In genomic region chr13:113317031-113317430, GRCh38 we compare ENCODE assay signal across 15 cellular contexts. TPM values are rescaled to one million over a fixed set of nuclear protein-coding genes. Genes with fewer than 3 reads are reported as not detected.
A peak's percentile ranks its signal among the peaks of the same experiment; 100 is the strongest.
DNase-seq lines count a peak whose midpoint lies in the region; ATAC-seq and TF ChIP-seq lines count a peak whose summit lies in the region.
"Had no signal": no experiment of that assay in that cellular context is flagged by ENCODE, and none has a peak within 500 bp of the region (broad histone marks: within the 10 kb centered on the region; RNA-seq: fewer than 3 reads in every experiment).

No MANE protein-coding gene starts in this region.

- POLR2A ChIA-PET in Caco-2 (lab: Charles Lee): interaction anchor here (0.7 kb wide), 1 partner anchor 102 kb away, joined by 4 read pairs; no protein-coding TSS in a partner anchor
- POLR2A ChIA-PET in SK-N-SH (lab: Yijun Ruan, JAX): no interaction called here

- H3K36me3 ChIP-seq in Caco-2 (ENCODE audit: control insufficient read depth, insufficient read depth, low read length) (no peaks in the 10 kb centered on the region; the same call in none of the 2 replicates), GM23338 (ENCODE audit: insufficient read depth) (peaks cover 11% of the 10 kb centered on the region), endodermal cell (ENCODE audit: control insufficient read depth, insufficient read depth, low read length) (peaks cover 58% of the 10 kb centered on the region), osteoblast (ENCODE audit: insufficient read depth, low read length) (peaks cover 32% of the 10 kb centered on the region), lower lobe of right lung (peaks cover 68% of the 10 kb centered on the region), SK-N-SH (replicated peaks in 1 of 2; ENCODE audit: control insufficient read depth in 1 of 2, insufficient read depth in 2 of 2, low read length in 1 of 2) (peaks cover 13 to 45% of the 10 kb centered on the region in 2 experiments), tibial artery (peaks cover 42 to 74% (median 64%) of the 10 kb centered on the region in 3 donors)

- no peak for TF ChIP-seq EP300 in SK-N-SH (IDR thresholded peaks at IDR 0.05; ENCODE audit: borderline replicate concordance in 1 of 2, low read depth in 1 of 2, low read length in 1 of 2)

- no peak for DNase-seq in Caco-2
- DNase-seq in GM23338 (ENCODE audit: low spot score): no peak
- no peak for DNase-seq in endodermal cell
- peak; percentile 58 for DNase-seq in osteoblast (ENCODE audit: insufficient read length, low spot score, missing footprints)
- DNase-seq in lower lobe of right lung: no peak
- DNase-seq in SK-N-SH: no peak
- DNase-seq in tibial artery: no peak
- DNase-seq: C1 segment of cervical spinal cord; CD4-positive, alpha-beta memory T cell; COR-L47; DMS153; DND-41; H7; HCEC 1CT had no signal

- H3K27me3 Mint-ChIP-seq in Caco-2 (ENCODE audit: insufficient read depth, unreplicated experiment) (no peaks in the 10 kb centered on the region), GM23338 (ENCODE audit: insufficient read depth, low read depth, poor library complexity) (peaks cover 12% of the 10 kb centered on the region), endodermal cell (ENCODE audit: insufficient read depth) (no peaks in the 10 kb centered on the region)
- H3K27me3 Mint-ChIP-seq: CD4-positive, alpha-beta memory T cell had no signal

- TF ChIP-seq CTCF in Caco-2 (IDR thresholded peaks at IDR 0.05; ENCODE audit: insufficient read depth in 1 of 2, low read depth in 1 of 2, low read length in 1 of 2, severe bottlenecking in 1 of 2, unreplicated experiment in 1 of 2) (no peak), GM23338 (conservative IDR thresholded peaks at IDR 0.05; ENCODE audit: low read depth in 2 of 2) (no peak), endodermal cell (conservative IDR thresholded peaks at IDR 0.05) (no peak), osteoblast (IDR thresholded peaks at IDR 0.05; ENCODE audit: extremely low read depth, low read depth, low read length) (no peak), lower lobe of right lung (IDR thresholded peaks at IDR 0.05) (no peak), SK-N-SH (IDR thresholded peaks at IDR 0.05) (no peak), tibial artery (IDR thresholded peaks at IDR 0.05) (no peak)

- H3K4me1 Mint-ChIP-seq in Caco-2 (ENCODE audit: low read depth, unreplicated experiment) (no peaks in the 10 kb centered on the region), GM23338 (no peaks in the 10 kb centered on the region), endodermal cell (no peaks in the 10 kb centered on the region)

- H3K36me3 Mint-ChIP-seq in Caco-2 (ENCODE audit: insufficient read depth, unreplicated experiment) (peaks cover 84% of the 10 kb centered on the region), GM23338 (ENCODE audit: low read depth) (peaks cover 40% of the 10 kb centered on the region), endodermal cell (ENCODE audit: low read depth) (peaks cover 37% of the 10 kb centered on the region)

- peak overlapping the region; percentile 55; the same call in 1 of the 2 replicates for H3K27ac ChIP-seq in GM23338 (ENCODE audit: low read depth)
- no peak overlapping the region for H3K27ac ChIP-seq in endodermal cell (ENCODE audit: low read depth, low read length)
- no peak overlapping the region for H3K27ac ChIP-seq in osteoblast (ENCODE audit: low read depth, low read length)
- H3K27ac ChIP-seq in lower lobe of right lung: no peak overlapping the region
- H3K27ac ChIP-seq in SK-N-SH (ENCODE audit: low read depth in 2 of 2, low read length in 1 of 2): no peak overlapping the region
- no peak overlapping the region for H3K27ac ChIP-seq in tibial artery

- BruUV-seq in Caco-2 (replicated peaks; lab: Mats Ljungman, UMichigan): no TSS peak

- H3K9me2 ChIP-seq in GM23338 (ENCODE audit: insufficient read depth) (no peaks in the 10 kb centered on the region), SK-N-SH (no peaks in the 10 kb centered on the region)

- H3K79me2 ChIP-seq in GM23338 (replicated peaks; ENCODE audit: insufficient read depth) (peaks cover 12% of the 10 kb centered on the region), osteoblast (ENCODE audit: insufficient read depth, low read length) (peaks cover 63% of the 10 kb centered on the region), SK-N-SH (ENCODE audit: insufficient read depth) (peaks cover 18% of the 10 kb centered on the region)

- H3K9ac ChIP-seq in endodermal cell (ENCODE audit: extremely low read depth, low read length, poor library complexity, severe bottlenecking) (no peak overlapping the region), SK-N-SH (no peak overlapping the region)

- no peaks in the 10 kb centered on the region for H3K9me3 ChIP-seq in Caco-2
- no peaks in the 10 kb centered on the region for H3K9me3 ChIP-seq in endodermal cell (ENCODE audit: control insufficient read depth, low read length)
- no peaks in the 10 kb centered on the region for H3K9me3 ChIP-seq in osteoblast (ENCODE audit: low read depth, low read length)
- H3K9me3 ChIP-seq in lower lobe of right lung: no peaks in the 10 kb centered on the region
- no peaks in the 10 kb centered on the region for H3K9me3 ChIP-seq in SK-N-SH
- H3K9me3 ChIP-seq in tibial artery: no peaks in the 10 kb centered on the region

- CTCF ChIA-PET in Caco-2 (lab: Charles Lee) (no interaction called here), SK-N-SH (lab: Yijun Ruan, JAX) (no interaction called here)

- H3F3A ChIP-seq in GM23338 (replicated peaks; ENCODE audit: low read depth) (peaks cover 20% of the 10 kb centered on the region; the same call in 1 of the 2 replicates), SK-N-SH (replicated peaks; ENCODE audit: insufficient read depth) (no peaks in the 10 kb centered on the region)

- H3K9me3 Mint-ChIP-seq in Caco-2 (ENCODE audit: unreplicated experiment): no peaks in the 10 kb centered on the region
- H3K9me3 Mint-ChIP-seq in GM23338: no peaks in the 10 kb centered on the region
- H3K9me3 Mint-ChIP-seq in endodermal cell: no peaks in the 10 kb centered on the region
- H3K9me3 Mint-ChIP-seq: CD4-positive, alpha-beta memory T cell had no signal

- intact Hi-C loops in Caco-2 (cut with micrococcal nuclease; ENCODE audit: unreplicated experiment) (no loop called here), lower lobe of right lung (cut with DNase I) (no loop called here), tibial artery (cut with DNase I; ENCODE audit: low total_unique reads) (no loop called here)

- H3K27ac Mint-ChIP-seq in Caco-2 (ENCODE audit: unreplicated experiment) (peak overlapping the region; percentile 49), GM23338 (no peak overlapping the region; the same call in 1 of the 2 replicates), endodermal cell (peak overlapping the region; percentile 59)

- peaks cover 11% of the 10 kb centered on the region; the same call in 1 of the 2 replicates for H4K20me1 ChIP-seq in GM23338 (replicated peaks; ENCODE audit: insufficient read depth)
- H4K20me1 ChIP-seq in osteoblast (ENCODE audit: insufficient read depth, low read length): peaks cover 14% of the 10 kb centered on the region
- 0 out of 2 replicates have a peak, but pooled peaks cover 7% of the 10 kb centered on the region for H4K20me1 ChIP-seq in SK-N-SH (ENCODE audit: insufficient read depth)

- 85 to 100% methylated on average over 3 to 12 of the region's 12 CpGs for WGBS in endodermal cell (ENCODE audit: insufficient coverage in 1 of 2, insufficient read length in 1 of 2), 2 experiments
- WGBS in SK-N-SH (ENCODE audit: low lambda C conversion rate): 99% methylated on average over 9 of the region's 12 CpGs

- H3K4me2 ChIP-seq in GM23338 (no peak overlapping the region), osteoblast (ENCODE audit: insufficient read depth, low read length) (no peak overlapping the region), SK-N-SH (no peak overlapping the region)

- ATAC-seq in GM23338: no peak
- no peak for ATAC-seq in lower lobe of right lung

- no peak overlapping the region for H3K4me3 Mint-ChIP-seq in Caco-2 (ENCODE audit: unreplicated experiment)
- no peak overlapping the region for H3K4me3 Mint-ChIP-seq in GM23338
- no peak overlapping the region for H3K4me3 Mint-ChIP-seq in endodermal cell
- H3K4me3 Mint-ChIP-seq: CD4-positive, alpha-beta memory T cell had no signal

- H3K27me3 ChIP-seq in Caco-2 (replicated peaks; ENCODE audit: control insufficient read depth, insufficient read depth, low read length) (no peaks in the 10 kb centered on the region), GM23338 (ENCODE audit: insufficient read depth) (no peaks in the 10 kb centered on the region), endodermal cell (ENCODE audit: control insufficient read depth, insufficient read depth, low read length, poor library complexity, severe bottlenecking) (no peaks in the 10 kb centered on the region), osteoblast (ENCODE audit: insufficient read depth, low read length) (no peaks in the 10 kb centered on the region), lower lobe of right lung (ENCODE audit: low read depth) (no peaks in the 10 kb centered on the region), SK-N-SH (ENCODE audit: insufficient read depth) (no peaks in the 10 kb centered on the region), tibial artery (no peaks in the 10 kb centered on the region)

- H3K4me3 ChIP-seq in Caco-2 (ENCODE audit: low read depth, low read length) (no peak overlapping the region), GM23338 (no peak overlapping the region), endodermal cell (ENCODE audit: low read length) (no peak overlapping the region), osteoblast (ENCODE audit: insufficient read depth, low read length) (no peak overlapping the region), lower lobe of right lung (no peak overlapping the region), SK-N-SH (ENCODE audit: low read depth in 2 of 2, low read length in 1 of 2) (no peak overlapping the region), tibial artery (no peak overlapping the region)

- H3K4me1 ChIP-seq in Caco-2 (no peaks in the 10 kb centered on the region), GM23338 (ENCODE audit: insufficient read depth) (no peaks in the 10 kb centered on the region), endodermal cell (ENCODE audit: control insufficient read depth, insufficient read depth, low read length) (no peaks in the 10 kb centered on the region), osteoblast (ENCODE audit: insufficient read depth, low read length) (no peaks in the 10 kb centered on the region), lower lobe of right lung (no peaks in the 10 kb centered on the region), SK-N-SH (ENCODE audit: control insufficient read depth in 1 of 2, insufficient read depth in 2 of 2, low read depth in 1 of 2, low read length in 1 of 2) (no peaks in the 10 kb centered on the region), tibial artery (no peaks in the 10 kb centered on the region)

- no peak overlapping the region for H2AFZ ChIP-seq in GM23338
- H2AFZ ChIP-seq in osteoblast (ENCODE audit: low read length): no peak overlapping the region
- H2AFZ ChIP-seq in SK-N-SH (ENCODE audit: low read depth): no peak overlapping the region

- TF ChIP-seq RAD21 in SK-N-SH (IDR thresholded peaks at IDR 0.05; ENCODE audit: low read length): no peak

RNA-seq across cellular contexts. Expression of gene LAMP1, which starts 20.0 kb away (rescaled TPM):
- 244 and 245 TPM in 2 replicates for total RNA-seq in Caco-2 (2022)
- 97.8 and 107 TPM in 2 replicates for total RNA-seq in GM23338 (2014; rRNA removed; shearing (Covaris generic))
- polyA plus RNA-seq in GM23338 (2016; fragmentation: Nextera tagmentation; extraction: Ambion mirVana): 34.5 and 36.5 TPM in 2 replicates
- total RNA-seq in endodermal cell: 100 to 1,000 TPM; 153 to 160 TPM
- 103 TPM for polyA plus RNA-seq in endodermal cell (2013, experiment 1 of 2)
- polyA plus RNA-seq in endodermal cell (2013, experiment 2 of 2): 95.8 TPM
- 211 and 216 TPM in 2 replicates for total RNA-seq in osteoblast
- 353 TPM for total RNA-seq in lower lobe of right lung
- 189 and 261 TPM in 2 replicates for polyA plus RNA-seq in SK-N-SH (2012; rRNA removed)
- 188 and 220 TPM in 2 replicates for polyA plus RNA-seq in SK-N-SH (2012; cell fraction: cytosol; rRNA removed)
- polyA plus RNA-seq in SK-N-SH (2012; cell fraction: nucleus; rRNA removed): 255 and 320 TPM in 2 replicates

RNA-seq across cellular contexts. Expression of gene GRTP1, which starts 46.9 kb away (rescaled TPM):
- total RNA-seq in Caco-2 (2022): 30.0 and 37.7 TPM in 2 replicates
- total RNA-seq in GM23338 (2014; rRNA removed; shearing (Covaris generic)): 33.9 and 56.2 TPM in 2 replicates
- 55.7 and 61.8 TPM in 2 replicates for polyA plus RNA-seq in GM23338 (2016; fragmentation: Nextera tagmentation; extraction: Ambion mirVana)
- total RNA-seq in endodermal cell: 10 to 100 TPM; 31.4 to 35.1 TPM
- 7.6 TPM for polyA plus RNA-seq in endodermal cell (2013, experiment 1 of 2)
- polyA plus RNA-seq in endodermal cell (2013, experiment 2 of 2): 7.7 TPM
- total RNA-seq in osteoblast: 0.29 and 0.36 TPM in 2 replicates
- total RNA-seq in lower lobe of right lung: 4.2 TPM
- 8.0 and 10.2 TPM in 2 replicates for polyA plus RNA-seq in SK-N-SH (2012; rRNA removed)
- polyA plus RNA-seq in SK-N-SH (2012; cell fraction: cytosol; rRNA removed): 8.0 and 9.0 TPM in 2 replicates
- polyA plus RNA-seq in SK-N-SH (2012; cell fraction: nucleus; rRNA removed): 15.9 and 16.6 TPM in 2 replicates
- total RNA-seq: A172 had no signal
